ENCODE assay signal across 18 cellular contexts in genomic region chr15:91153954-91154353, GRCh38. TPM values are rescaled to one million over a fixed set of nuclear protein-coding genes. Genes with fewer than 3 reads are reported as not detected.
DNase-seq lines count a peak whose midpoint lies in the region; ATAC-seq and FAIRE-seq lines count a peak whose summit lies in the region.
"Had no signal": no experiment of that assay in that cellular context is flagged by ENCODE, and none has a peak within 500 bp of the region (broad histone marks: within the 10 kb centered on the region; RNA-seq: fewer than 3 reads in every experiment).

No MANE protein-coding gene starts in this region.

- peaks cover 41% of the 10 kb centered on the region for H3K27me3 Mint-ChIP-seq in activated CD4-positive, alpha-beta T cell treated with anti-CD3 and anti-CD28 coated beads for 36 hours
- peaks cover 12% of the 10 kb centered on the region for H3K27me3 Mint-ChIP-seq in activated T-helper 1 cell treated with anti-CD3 and anti-CD28 coated beads, Interleukin-12 subunit alpha, Interleukin-12 subunit beta, Interleukin-2, Interleukin-4 antibody, amounts not matched to agents 30 ng/mL and 10 ng/mL and 1 ng/mL, durations not matched to agents 14 hours and 24 hours and 36 hours (ENCODE audit: insufficient read depth)

- H3K36me3 Mint-ChIP-seq in activated CD4-positive, alpha-beta T cell treated with anti-CD3 and anti-CD28 coated beads for 36 hours (ENCODE audit: low read depth), result no peaks in the 10 kb centered on the region
- H3K36me3 Mint-ChIP-seq in activated T-helper 1 cell treated with anti-CD3 and anti-CD28 coated beads, Interleukin-12 subunit alpha, Interleukin-12 subunit beta, Interleukin-2, Interleukin-4 antibody, amounts not matched to agents 30 ng/mL and 10 ng/mL and 1 ng/mL, durations not matched to agents 14 hours and 24 hours and 36 hours (ENCODE audit: low read depth), result no peaks in the 10 kb centered on the region
- H3K36me3 Mint-ChIP-seq: CD4-positive, CD25-positive, alpha-beta regulatory T cell; CD8-positive, alpha-beta T cell had no signal

- ATAC-seq in activated CD4-positive, alpha-beta T cell treated with anti-CD3 and anti-CD28 coated beads for 36 hours, result no peak
- ATAC-seq: CD8-positive, alpha-beta T cell; GM12878; GM23338; HCT116 had no signal

- no peak overlapping the region for H3K27ac Mint-ChIP-seq in activated CD4-positive, alpha-beta T cell treated with anti-CD3 and anti-CD28 coated beads for 36 hours
- H3K27ac Mint-ChIP-seq in activated T-helper 1 cell treated with anti-CD3 and anti-CD28 coated beads, Interleukin-12 subunit alpha, Interleukin-12 subunit beta, Interleukin-2, Interleukin-4 antibody, amounts not matched to agents 30 ng/mL and 10 ng/mL and 1 ng/mL, durations not matched to agents 14 hours and 24 hours and 36 hours, result no peak overlapping the region
- H3K27ac Mint-ChIP-seq: B cell; CD4-positive, CD25-positive, alpha-beta regulatory T cell; CD8-positive, alpha-beta T cell; GM23338; H9 had no signal

- no peaks in the 10 kb centered on the region for H3K4me1 Mint-ChIP-seq in activated CD4-positive, alpha-beta T cell treated with anti-CD3 and anti-CD28 coated beads for 36 hours
- H3K4me1 Mint-ChIP-seq in activated T-helper 1 cell treated with anti-CD3 and anti-CD28 coated beads, Interleukin-12 subunit alpha, Interleukin-12 subunit beta, Interleukin-2, Interleukin-4 antibody, amounts not matched to agents 30 ng/mL and 10 ng/mL and 1 ng/mL, durations not matched to agents 14 hours and 24 hours and 36 hours (ENCODE audit: low read depth), result no peaks in the 10 kb centered on the region
- H3K4me1 Mint-ChIP-seq: B cell; CD4-positive, CD25-positive, alpha-beta regulatory T cell had no signal

- POLR2A ChIA-PET in activated CD4-positive, alpha-beta T cell treated with anti-CD3 and anti-CD28 coated beads for 36 hours (lab: Charles Lee), result no interaction called here

- no peaks in the 10 kb centered on the region for H3K9me3 Mint-ChIP-seq in activated CD4-positive, alpha-beta T cell treated with anti-CD3 and anti-CD28 coated beads for 36 hours (ENCODE audit: low read depth)
- H3K9me3 Mint-ChIP-seq in activated T-helper 1 cell treated with anti-CD3 and anti-CD28 coated beads, Interleukin-12 subunit alpha, Interleukin-12 subunit beta, Interleukin-2, Interleukin-4 antibody, amounts not matched to agents 30 ng/mL and 10 ng/mL and 1 ng/mL, durations not matched to agents 14 hours and 24 hours and 36 hours, result no peaks in the 10 kb centered on the region
- H3K9me3 Mint-ChIP-seq: CD8-positive, alpha-beta T cell; GM23338; H9 had no signal

- intact Hi-C loops in activated CD4-positive, alpha-beta T cell treated with anti-CD3 and anti-CD28 coated beads for 36 hours (cut with DNase I, micrococcal nuclease), result no loop called here
- intact Hi-C loops in activated T-helper 1 cell treated with anti-CD3 and anti-CD28 coated beads, Interleukin-12 subunit alpha, Interleukin-12 subunit beta, Interleukin-2, Interleukin-4 antibody, amounts not matched to agents 30 ng/mL and 10 ng/mL and 1 ng/mL, durations not matched to agents 14 hours and 24 hours and 36 hours (cut with micrococcal nuclease), result no loop called here

- H3K4me3 Mint-ChIP-seq in activated CD4-positive, alpha-beta T cell treated with anti-CD3 and anti-CD28 coated beads for 36 hours, result no peak overlapping the region
- no peak overlapping the region for H3K4me3 Mint-ChIP-seq in activated T-helper 1 cell treated with anti-CD3 and anti-CD28 coated beads, Interleukin-12 subunit alpha, Interleukin-12 subunit beta, Interleukin-2, Interleukin-4 antibody, amounts not matched to agents 30 ng/mL and 10 ng/mL and 1 ng/mL, durations not matched to agents 14 hours and 24 hours and 36 hours
- H3K4me3 Mint-ChIP-seq: B cell; CD4-positive, CD25-positive, alpha-beta regulatory T cell; CD8-positive, alpha-beta T cell; GM23338; H9 had no signal

- FAIRE-seq in G401.6 (lab: Jason Lieb, UNC) (peak; percentile 72), TTC549 (lab: Jason Lieb, UNC) (peak; percentile 75), colon (lab: Jason Lieb, UNC) (peak; percentile 47)
- FAIRE-seq: GM12878 had no signal

- CTCF ChIA-PET in activated CD4-positive, alpha-beta T cell treated with anti-CD3 and anti-CD28 coated beads for 36 hours (lab: Charles Lee), result interaction anchor here (0.9 kb wide), 1 partner anchor 18 kb away, joined by 4 read pairs; no protein-coding TSS in a partner anchor

- DNase-seq in HPDE6-E6E7 (ENCODE audit: extremely low spot score), result no peak
- DNase-seq in activated CD4-positive, alpha-beta T cell treated with anti-CD3 and anti-CD28 coated beads for 36 hours, result no peak
- no peak for DNase-seq in activated T-helper 1 cell treated with anti-CD3 and anti-CD28 coated beads, Interleukin-12 subunit alpha, Interleukin-12 subunit beta, Interleukin-2, Interleukin-4 antibody, amounts not matched to agents 30 ng/mL and 10 ng/mL and 1 ng/mL, durations not matched to agents 14 hours and 24 hours and 36 hours (ENCODE audit: low spot score)
- DNase-seq: Caco-2; CD4-positive, CD25-positive, alpha-beta regulatory T cell; CD8-positive, alpha-beta T cell; DMS153; DND-41; GDM1; H9 had no signal

RNA-seq across cellular contexts. Expression of gene SV2B, which starts 53.9 kb away (rescaled TPM):
- under 1 TPM; 0.05 TPM for total RNA-seq in activated CD4-positive, alpha-beta T cell treated with anti-CD3 and anti-CD28 coated beads for 36 hours
- total RNA-seq in activated T-helper 1 cell treated with anti-CD3 and anti-CD28 coated beads, Interleukin-12 subunit alpha, Interleukin-12 subunit beta, Interleukin-2, Interleukin-4 antibody, amounts not matched to agents 30 ng/mL and 10 ng/mL and 1 ng/mL, durations not matched to agents 14 hours and 24 hours and 36 hours, result 0.08 and 0.12 TPM in 2 replicates
- total RNA-seq: A172; B cell; Caco-2; CD4-positive, CD25-positive, alpha-beta regulatory T cell; CD8-positive, alpha-beta T cell; H9 had no signal
